Comparison of ENCODE assay signal across 8 cellular contexts in the genomic region with DNA sequence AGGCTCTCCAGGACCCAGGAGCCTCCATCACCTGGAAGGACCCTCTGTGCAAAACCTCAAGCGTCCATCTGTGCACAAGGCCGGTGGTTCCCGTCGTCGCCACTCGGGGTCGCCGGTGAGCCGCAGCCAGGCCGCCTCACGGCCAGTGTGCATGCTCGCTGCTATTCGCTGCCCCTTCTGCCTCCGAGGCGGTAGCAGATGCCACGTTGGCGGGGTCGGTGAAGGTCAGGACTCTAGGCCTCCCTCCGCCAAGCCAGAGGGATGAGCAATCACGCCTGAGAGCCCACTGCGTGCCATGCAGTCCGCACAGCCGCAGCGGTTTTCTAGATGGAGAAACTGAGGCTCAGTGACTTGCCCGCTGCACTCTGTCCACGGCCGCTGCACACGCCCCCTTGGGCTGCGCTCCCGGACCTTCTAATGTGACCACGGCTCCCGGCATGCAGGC. TPM values are rescaled to one million over a fixed set of nuclear protein-coding genes. Genes with fewer than 3 reads are reported as not detected.
A peak's percentile ranks its signal among the peaks of the same experiment; 100 is the strongest.
DNase-seq lines count a peak whose midpoint lies in the region; ATAC-seq and TF ChIP-seq lines count a peak whose summit lies in the region.

No MANE protein-coding gene starts in this region.

- TF ChIP-seq CTCF in IMR-90 (conservative IDR thresholded peaks at IDR 0.05; ENCODE audit: low read depth, low read length) (peak; percentile 70), astrocyte of the cerebellum (IDR thresholded peaks at IDR 0.05; ENCODE audit: low read depth, low read length, missing control alignments) (peak; percentile 84)

- H3K9me3 ChIP-seq in IMR-90 (ENCODE audit: control insufficient read depth, insufficient read depth, low read length) = no peaks in the 10 kb centered on the region

- H3K23ac ChIP-seq in IMR-90 (ENCODE audit: low read depth, low read length) = no peak overlapping the region

- 0 out of 2 replicates have a peak overlapping the region, but pooled peaks have one; percentile 30 for H3K9ac ChIP-seq in IMR-90 (ENCODE audit: low read depth, low read length)

- POLR2A ChIA-PET in IMR-90 (lab: Charles Lee; ENCODE audit: unreplicated experiment) = no interaction called here

- peak overlapping the region; percentile 86 for H3K4me2 ChIP-seq in IMR-90 (ENCODE audit: low read depth, low read length)

- CTCF ChIA-PET in IMR-90 (lab: Yijun Ruan, JAX) = no interaction called here

- H3K79me1 ChIP-seq in IMR-90 (ENCODE audit: low read depth in 1 of 2, low read length in 2 of 2) = no peaks in the 10 kb centered on the region

- peak overlapping the region; percentile 91 for H2AFZ ChIP-seq in IMR-90 (replicated peaks; ENCODE audit: low read length, poor library complexity)

- no peak overlapping the region for H4K5ac ChIP-seq in IMR-90 (ENCODE audit: low read depth, low read length)

- DNase-seq in Daoy (ENCODE audit: low read depth) (peak; percentile 49), IMR-90 (peak; percentile 23), astrocyte of the cerebellum (ENCODE audit: low read depth) (no peak), medulla oblongata (ENCODE audit: extremely low spot score) (peak; percentile 37), DMS153 treated with DMSO at 0.1 percent for 48 hours (lab: John Stamatoyannopoulos, UW; ENCODE audit: unreplicated experiment) (no peak), ureter (ENCODE audit: low spot score) (no peak), putamen (ENCODE audit: low spot score) (no peak)

- 0 out of 2 replicates have a peak overlapping the region, but pooled peaks have one; percentile 45 for H2BK20ac ChIP-seq in IMR-90 (ENCODE audit: low read depth, low read length)

- H2BK15ac ChIP-seq in IMR-90 (ENCODE audit: low read depth, low read length) = no peak overlapping the region

- H4K20me1 ChIP-seq in IMR-90 (ENCODE audit: insufficient read depth, low read length) = no peaks in the 10 kb centered on the region

- peaks cover 2% of the 10 kb centered on the region; the same call in 1 of the 2 replicates for H3K4me1 ChIP-seq in IMR-90 (ENCODE audit: control insufficient read depth, insufficient read depth, low read length)

- H2BK5ac ChIP-seq in IMR-90 (ENCODE audit: low read depth, low read length, poor library complexity, severe bottlenecking) = no peak overlapping the region

- no peak overlapping the region for H3K56ac ChIP-seq in IMR-90 (ENCODE audit: extremely low read depth, insufficient read depth, low read length)

- intact Hi-C loops in IMR-90 (cut with micrococcal nuclease) = no loop called here

- no peaks in the 10 kb centered on the region for H3K36me3 ChIP-seq in IMR-90 (ENCODE audit: control insufficient read depth, insufficient read depth, low read length)

- no peak overlapping the region for H3K4me3 ChIP-seq in IMR-90 (ENCODE audit: insufficient read depth, low read depth, low read length)
- H3K4me3 ChIP-seq in astrocyte of the cerebellum (ENCODE audit: low read depth, low read length) = peak overlapping the region; percentile 7

- H2BK120ac ChIP-seq in IMR-90 (ENCODE audit: low read depth, low read length) = peak overlapping the region; percentile 40; the same call in 1 of the 2 replicates

- no peak overlapping the region for H3K14ac ChIP-seq in IMR-90 (replicated peaks; ENCODE audit: low read depth, low read length)

- in situ Hi-C loops in IMR-90 (cut with MboI; ENCODE audit: low sequenced_read_pairs) = no loop called here
- in situ Hi-C loops in astrocyte of the cerebellum (cut with HindIII; ENCODE audit: low sequenced_read_pairs) = no loop called here

- TF ChIP-seq POLR2A in IMR-90 (IDR thresholded peaks at IDR 0.05; ENCODE audit: low read depth, low read length) = no peak

- H4K91ac ChIP-seq in IMR-90 (ENCODE audit: insufficient read depth, low read depth, low read length) = no peak overlapping the region

- 4% methylated on average over 18 of the region's 32 CpGs; no CpG with 5 or more reads in 1 of the 2 experiments for WGBS in IMR-90 (ENCODE audit: extremely low coverage in 2 of 2, insufficient read length in 1 of 2), 2 experiments

- H3K9me1 ChIP-seq in IMR-90 (ENCODE audit: insufficient read depth, low read length) = no peaks in the 10 kb centered on the region

- no TSS peak for BruUV-seq in IMR-90 (replicated peaks; lab: Mats Ljungman, UMichigan)

- H4K8ac ChIP-seq in IMR-90 (ENCODE audit: low read depth in 2 of 2, low read length in 2 of 2) = no peak overlapping the region

- no peaks in the 10 kb centered on the region for H3K27me3 ChIP-seq in IMR-90 (ENCODE audit: control insufficient read depth, insufficient read depth, low read length)

- dilution Hi-C loops in IMR-90 (cut with HindIII; ENCODE audit: low sequenced_read_pairs, unreplicated experiment) = no loop called here

- no peak overlapping the region for H3K18ac ChIP-seq in IMR-90 (ENCODE audit: low read depth, low read length)

- H2AK5ac ChIP-seq in IMR-90 (ENCODE audit: low read depth, low read length) = no peak overlapping the region; the same call in 1 of the 2 replicates

- peak; percentile 86 for ATAC-seq in IMR-90 (ENCODE audit: low read depth)
- ATAC-seq in GM18498 (IDR thresholded peaks at IDR 0.05; ENCODE audit: unreplicated experiment) = no peak

- H3K4ac ChIP-seq in IMR-90 (ENCODE audit: low read depth, low read length) = peak overlapping the region; percentile 77

- H3K27ac ChIP-seq in IMR-90 (ENCODE audit: insufficient read depth, low read length) = no peak overlapping the region

- H2AK9ac ChIP-seq in IMR-90 (replicated peaks; ENCODE audit: low read depth, low read length, poor library complexity) = no peak overlapping the region

- peak; percentile 80 for TF ChIP-seq RAD21 in IMR-90 (IDR thresholded peaks at IDR 0.05; ENCODE audit: low read length)

TF ChIP-seq in IMR-90, 13 proteins besides CTCF, POLR2A, EP300 and RAD21:
- TF ChIP-seq MAZ (IDR thresholded peaks at IDR 0.05; ENCODE audit: borderline replicate concordance, low read depth, low read length) = no peak
- peak; percentile 68 for TF ChIP-seq SMC3 (IDR thresholded peaks at IDR 0.05; ENCODE audit: low read depth, low read length)
- TF ChIP-seq MAFK (IDR thresholded peaks at IDR 0.05; ENCODE audit: low read depth, low read length) = no peak
- TF ChIP-seq CHD1 (IDR thresholded peaks at IDR 0.05; ENCODE audit: low read depth, low read length) = no peak

RNA-seq across cellular contexts. Expression of a gene that starts 5.7 kb away (rescaled TPM):
- total RNA-seq in Daoy (2014; rRNA removed; shearing (Covaris generic)) = not detected in 2 replicates
- not detected in 2 replicates for total RNA-seq in IMR-90 (2012; rRNA removed)
- 0.10 and 0.26 TPM in 2 replicates for polyA plus RNA-seq in IMR-90 (2012; rRNA removed)
- polyA plus RNA-seq in IMR-90 (2012; cell fraction: cytosol; rRNA removed) = not detected in 2 replicates
- polyA plus RNA-seq in IMR-90 (2012; cell fraction: nucleus; rRNA removed; ENCODE audit: low replicate concordance) = 0.29 and 0.90 TPM in 2 replicates
- total RNA-seq in ureter = 111 TPM

RNA-seq across cellular contexts. Expression of a gene that starts 27.1 kb away (rescaled TPM):
- total RNA-seq in Daoy (2014; rRNA removed; shearing (Covaris generic)) = under 0.01 TPM in 1 of 2 replicates, not detected in the other
- total RNA-seq in IMR-90 (2012; rRNA removed) = not detected in 2 replicates
- polyA plus RNA-seq in IMR-90 (2012; rRNA removed) = not detected in 2 replicates
- polyA plus RNA-seq in IMR-90 (2012; cell fraction: cytosol; rRNA removed) = 0.03 TPM in 1 of 2 replicates, not detected in the other
- polyA plus RNA-seq in IMR-90 (2012; cell fraction: nucleus; rRNA removed; ENCODE audit: low replicate concordance) = 0.02 and 0.11 TPM in 2 replicates
- 1.3 TPM for total RNA-seq in ureter

RNA-seq across cellular contexts. Expression of a gene that starts 54.5 kb away (rescaled TPM):
- 13.3 and 15.1 TPM in 2 replicates for total RNA-seq in Daoy (2014; rRNA removed; shearing (Covaris generic))
- total RNA-seq in IMR-90 (2012; rRNA removed) (1.8 and 3.1 TPM in 2 replicates), ureter (67.8 TPM)
- polyA plus RNA-seq in IMR-90 (2012; rRNA removed) = 7.1 and 7.7 TPM in 2 replicates
- 5.4 and 14.3 TPM in 2 replicates for polyA plus RNA-seq in IMR-90 (2012; cell fraction: cytosol; rRNA removed)
- polyA plus RNA-seq in IMR-90 (2012; cell fraction: nucleus; rRNA removed; ENCODE audit: low replicate concordance) = 20.3 and 42.6 TPM in 2 replicates

Comparison
In these comparisons a context has a peak if more than half of its experiments do, and no peak if none do; other contexts are left out.
1. DNase-seq: peak in Daoy (single experiment), IMR-90 (single experiment) and medulla oblongata (single experiment); none in astrocyte of the cerebellum (single experiment), DMS153 treated with DMSO at 0.1 percent for 48 hours (single experiment), ureter (single experiment) and putamen (single experiment).
2. RNA of a gene that starts 5.7 kb away (total RNA-seq): 111 TPM in ureter (single experiment); not detected in Daoy and not detected in IMR-90; every median in the first group is over 100 times any median in the second.